Comparison of ENCODE assay signal across 2 cellular contexts in genomic region chr22:36355894-36356293, GRCh38.
A peak's percentile ranks its signal among the peaks of the same experiment; 100 is the strongest.
TF ChIP-seq lines count a peak whose summit lies in the region.

No MANE protein-coding gene starts in this region.

TF ChIP-seq in IMR-90, 13 proteins besides CTCF, POLR2A, EP300 and RAD21:
- TF ChIP-seq RCOR1 (IDR thresholded peaks at IDR 0.05; ENCODE audit: insufficient replicate concordance, low read length) (no peak), CHD1 (IDR thresholded peaks at IDR 0.05; ENCODE audit: low read depth, low read length) (no peak), USF2 (IDR thresholded peaks at IDR 0.05; ENCODE audit: low read depth, low read length) (no peak)
TF ChIP-seq in IMR-90: peak in this region for 0.

TF ChIP-seq in HepG2, 621 proteins besides CTCF, POLR2A, EP300 and RAD21:
- TF ChIP-seq ZNF3 (CRISPR knock-in tag; IDR thresholded peaks at IDR 0.05) (no peak), JUN (CRISPR knock-in tag; IDR thresholded peaks at IDR 0.05) (no peak), ZBTB34 (CRISPR knock-in tag; IDR thresholded peaks at IDR 0.05) (0 out of 2 replicates have a peak, but pooled peaks have one; percentile 46), HMG20A (CRISPR knock-in tag; IDR thresholded peaks at IDR 0.05; ENCODE audit: borderline replicate concordance) (no peak), CREM (IDR thresholded peaks at IDR 0.05) (no peak), CREM (CRISPR knock-in tag; IDR thresholded peaks at IDR 0.05) (no peak), ZBED4 (CRISPR knock-in tag; IDR thresholded peaks at IDR 0.05; ENCODE audit: borderline replicate concordance) (no peak), ZHX2 (IDR thresholded peaks at IDR 0.05; ENCODE audit: low read depth) (no peak), ZHX2 (CRISPR knock-in tag; IDR thresholded peaks at IDR 0.05; ENCODE audit: borderline replicate concordance) (no peak), ZNF513 (CRISPR knock-in tag; conservative IDR thresholded peaks at IDR 0.05) (no peak), ZFX (CRISPR knock-in tag; IDR thresholded peaks at IDR 0.05; ENCODE audit: low read depth) (0 out of 2 replicates have a peak, but pooled peaks have one; percentile 25), GPBP1L1 (CRISPR knock-in tag; IDR thresholded peaks at IDR 0.05) (no peak), HNRNPL (IDR thresholded peaks at IDR 0.05; ENCODE audit: low read depth, low read length) (0 out of 2 replicates have a peak, but pooled peaks have one; percentile 28)
- TF ChIP-seq, protein P1, sequence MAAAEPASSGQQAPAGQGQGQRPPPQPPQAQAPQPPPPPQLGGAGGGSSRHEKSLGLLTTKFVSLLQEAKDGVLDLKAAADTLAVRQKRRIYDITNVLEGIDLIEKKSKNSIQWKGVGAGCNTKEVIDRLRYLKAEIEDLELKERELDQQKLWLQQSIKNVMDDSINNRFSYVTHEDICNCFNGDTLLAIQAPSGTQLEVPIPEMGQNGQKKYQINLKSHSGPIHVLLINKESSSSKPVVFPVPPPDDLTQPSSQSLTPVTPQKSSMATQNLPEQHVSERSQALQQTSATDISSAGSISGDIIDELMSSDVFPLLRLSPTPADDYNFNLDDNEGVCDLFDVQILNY (CRISPR knock-in tag; conservative IDR thresholded peaks at IDR 0.05): no peak
